In genomic region chr6:170051229-170052172, GRCh38 we compare ENCODE assay signal across 22 cellular contexts.
A peak's percentile ranks its signal among the peaks of the same experiment; 100 is the strongest.
DNase-seq lines count a peak whose midpoint lies in the region; ATAC-seq and TF ChIP-seq lines count a peak whose summit lies in the region.
"Had no signal": no experiment of that assay in that cellular context is flagged by ENCODE, and none has a peak within 500 bp of the region (broad histone marks: within the 10 kb centered on the region; RNA-seq: fewer than 3 reads in every experiment).

No MANE protein-coding gene starts in this region.

- H3K36me3 ChIP-seq in neuronal stem cell (replicated peaks in 1 of 2; ENCODE audit: control insufficient read depth in 2 of 2, insufficient read depth in 2 of 2, low read length in 2 of 2) (no peaks in the 10 kb centered on the region), tibial artery (no peaks in the 10 kb centered on the region)
- H3K36me3 ChIP-seq: adrenal gland, left lung, thoracic aorta had no signal

- peak overlapping the region; percentile 35 for H3K9ac ChIP-seq in neuronal stem cell (ENCODE audit: low read depth, low read length, poor library complexity)

- no peak overlapping the region for H4K8ac ChIP-seq in neuronal stem cell (ENCODE audit: low read depth, low read length)

- no peak for ATAC-seq in activated T-cell treated with anti-CD3 and anti-CD28 coated beads, Interleukin-2, amount 50 U/mL, for 4 hours
- ATAC-seq: CD8-positive, alpha-beta T cell; esophagus mucosa; foreskin keratinocyte; left lung had no signal

- H2BK120ac ChIP-seq in neuronal stem cell (ENCODE audit: low read depth, low read length): no peak overlapping the region

- H3K27ac ChIP-seq in coronary artery: no peak overlapping the region
- no peak overlapping the region for H3K27ac ChIP-seq in neuronal stem cell (replicated peaks; ENCODE audit: low read length)
- no peak overlapping the region for H3K27ac ChIP-seq in tibial artery
- H3K27ac ChIP-seq: foreskin keratinocyte, left lung, thoracic aorta had no signal

- H3K23ac ChIP-seq in neuronal stem cell (ENCODE audit: low read depth, low read length, poor library complexity): no peak overlapping the region

- H3K27me3 ChIP-seq in neuronal stem cell (ENCODE audit: control insufficient read depth in 3 of 3, insufficient read depth in 3 of 3, low read depth in 1 of 3, low read length in 3 of 3) (no peaks in the 10 kb centered on the region), tibial artery (peaks cover 0 to 26% of the 10 kb centered on the region in 2 donors)
- H3K27me3 ChIP-seq: adrenal gland, foreskin keratinocyte had no signal

- H3K4me3 ChIP-seq in coronary artery (no peak overlapping the region), neuronal stem cell (ENCODE audit: low read length in 2 of 2) (peak overlapping the region in 1 of 2 donors; percentile 13), tibial artery (no peak overlapping the region)
- H3K4me3 ChIP-seq: adrenal gland, left lung, thoracic aorta had no signal

- WGBS in neuronal stem cell (ENCODE audit: extremely low coverage in 2 of 2, insufficient read length in 2 of 2, insufficient replicate concordance in 1 of 2), 2 donors: no CpG with 5 or more reads among the region's 30 CpGs

- H3K9me3 ChIP-seq in neuronal stem cell (replicated peaks in 1 of 2; ENCODE audit: control insufficient read depth in 2 of 2, insufficient read depth in 1 of 2, low read depth in 1 of 2, low read length in 2 of 2) (peaks cover 0 to 2% of the 10 kb centered on the region in 2 donors), tibial artery (no peaks in the 10 kb centered on the region)
- H3K9me3 ChIP-seq: adrenal gland, left lung, thoracic aorta had no signal

- no peak overlapping the region for H3K4me2 ChIP-seq in neuronal stem cell (ENCODE audit: insufficient read depth, low read length, poor library complexity, severe bottlenecking)

- H3K14ac ChIP-seq in neuronal stem cell (ENCODE audit: low read length): peak overlapping the region; percentile 94

- no peaks in the 10 kb centered on the region for H3K27me3 Mint-ChIP-seq in activated T-cell treated with anti-CD3 and anti-CD28 coated beads, Interleukin-2, amount 50 U/mL, for 4 hours (ENCODE audit: low read depth)
- H3K27me3 Mint-ChIP-seq: activated CD4-positive, alpha-beta T cell treated with anti-CD3 and anti-CD28 coated beads, Interleukin-2, amount 10 ng/mL, durations not matched to agents 7 days and 5 days had no signal

- H3K4me3 Mint-ChIP-seq in activated T-cell treated with anti-CD3 and anti-CD28 coated beads, Interleukin-2, amount 50 U/mL, for 4 hours: no peak overlapping the region
- H3K4me3 Mint-ChIP-seq: activated CD4-positive, alpha-beta T cell treated with anti-CD3 and anti-CD28 coated beads, Interleukin-2, amount 10 ng/mL, durations not matched to agents 7 days and 5 days; brain; CD8-positive, alpha-beta T cell; nephron progenitor cell had no signal

- H2AFZ ChIP-seq in neuronal stem cell (ENCODE audit: low read length): no peak overlapping the region

- H3K4me1 Mint-ChIP-seq in activated T-cell treated with anti-CD3 and anti-CD28 coated beads, Interleukin-2, amount 50 U/mL, for 4 hours (ENCODE audit: low read depth): no peaks in the 10 kb centered on the region
- H3K4me1 Mint-ChIP-seq: activated CD4-positive, alpha-beta T cell treated with anti-CD3 and anti-CD28 coated beads, Interleukin-2, amount 10 ng/mL, durations not matched to agents 7 days and 5 days had no signal

- intact Hi-C loops in tibial artery (cut with DNase I; ENCODE audit: low total_unique reads): no loop called here

- H3K79me1 ChIP-seq in neuronal stem cell (ENCODE audit: low read depth, low read length): no peaks in the 10 kb centered on the region

- peak; percentile 61 for DNase-seq in activated effector memory CD4-positive, alpha-beta T cell treated with anti-CD3 and anti-CD28 coated beads, Interleukin-2, amount 50 U/mL, for 16 hours
- no peak for DNase-seq in activated effector memory CD4-positive, alpha-beta T cell treated with Interleukin-2 at 50 U/mL for 16 hours
- DNase-seq in coronary artery (ENCODE audit: low spot score) (peak; percentile 46), neuronal stem cell (ENCODE audit: low spot score) (no peak), tibial artery (peak; percentile 14 to 55), retina (no peak)
- no peak for DNase-seq in activated T-cell treated with anti-CD3 and anti-CD28 coated beads, Interleukin-2, amount 50 U/mL, for 4 hours
- no peak for DNase-seq in stimulated activated naive CD4-positive, alpha-beta T cell (lab: John Stamatoyannopoulos, UW)
- DNase-seq: activated CD4-positive, alpha-beta T cell treated with anti-CD3 and anti-CD28 coated beads, Interleukin-2, amount 10 ng/mL, durations not matched to agents 7 days and 5 days; AML-193; CD8-positive, alpha-beta T cell; DMS153; foreskin keratinocyte; NCI-H1105 treated with DMSO at 0.1 percent for 48 hours; NCI-H2029; NCI-H226; nephron progenitor cell had no signal

- TF ChIP-seq CTCF in coronary artery (IDR thresholded peaks at IDR 0.05) (no peak), tibial artery (IDR thresholded peaks at IDR 0.05) (no peak)

- peak overlapping the region; percentile 91 for H2AK5ac ChIP-seq in neuronal stem cell (ENCODE audit: low read depth, low read length)

- H2BK5ac ChIP-seq in neuronal stem cell (ENCODE audit: low read length): peak overlapping the region; percentile 72

- H3K9me3 Mint-ChIP-seq in activated T-cell treated with anti-CD3 and anti-CD28 coated beads, Interleukin-2, amount 50 U/mL, for 4 hours: no peaks in the 10 kb centered on the region
- H3K9me3 Mint-ChIP-seq: CD8-positive, alpha-beta T cell had no signal

- peak overlapping the region; percentile 86 for H2BK15ac ChIP-seq in neuronal stem cell (ENCODE audit: low read length)

- H3K4ac ChIP-seq in neuronal stem cell (ENCODE audit: low read length): no peak overlapping the region

- peak overlapping the region; percentile 90 for H3K18ac ChIP-seq in neuronal stem cell (ENCODE audit: low read length)

- no peak overlapping the region for H4K91ac ChIP-seq in neuronal stem cell (ENCODE audit: low read depth, low read length, poor library complexity)

- H2BK12ac ChIP-seq in neuronal stem cell (ENCODE audit: low read length): peak overlapping the region; percentile 63

- H3K4me1 ChIP-seq in neuronal stem cell (ENCODE audit: control insufficient read depth in 2 of 2, insufficient read depth in 1 of 2, low read depth in 1 of 2, low read length in 2 of 2) (peaks cover 0 to 3% of the 10 kb centered on the region in 2 donors), tibial artery (no peaks in the 10 kb centered on the region)
- H3K4me1 ChIP-seq: adrenal gland, foreskin keratinocyte had no signal

- no peaks in the 10 kb centered on the region for H3K36me3 Mint-ChIP-seq in activated T-cell treated with anti-CD3 and anti-CD28 coated beads, Interleukin-2, amount 50 U/mL, for 4 hours (ENCODE audit: insufficient read depth)
- H3K36me3 Mint-ChIP-seq: brain; CD8-positive, alpha-beta T cell had no signal

Comparison
In these comparisons a context has a peak if more than half of its experiments do, and no peak if none do; other contexts are left out.
1. DNase-seq: peak in activated effector memory CD4-positive, alpha-beta T cell treated with anti-CD3 and anti-CD28 coated beads, Interleukin-2, amount 50 U/mL, for 16 hours (single experiment), coronary artery (single experiment) and tibial artery (2 of 2); none in activated effector memory CD4-positive, alpha-beta T cell treated with Interleukin-2 at 50 U/mL for 16 hours (single experiment), neuronal stem cell (single experiment), retina (single experiment), activated T-cell treated with anti-CD3 and anti-CD28 coated beads, Interleukin-2, amount 50 U/mL, for 4 hours (single experiment) and stimulated activated naive CD4-positive, alpha-beta T cell (0 of 6).